ENCODE assay signal across 19 cellular contexts in genomic region chr5:25948278-25948677, GRCh38.
"Had no signal": no experiment of that assay in that cellular context is flagged by ENCODE, and none has a peak within 500 bp of the region (broad histone marks: within the 10 kb centered on the region; RNA-seq: fewer than 3 reads in every experiment).

No MANE protein-coding gene starts in this region.

- H3K4me3 ChIP-seq: esophagus muscularis mucosa, gastroesophageal sphincter, testis, tibial nerve, upper lobe of right lung had no signal

- H3K27ac ChIP-seq: epithelial cell of prostate, esophagus muscularis mucosa, gastroesophageal sphincter, neutrophil, testis, tibial nerve, upper lobe of right lung had no signal

- ATAC-seq: gastroesophageal sphincter; left lobe of liver; naive thymus-derived CD4-positive, alpha-beta T cell; sciatic nerve; stimulated activated naive B cell treated with anti-CD40 and anti-IgM and Interleukin-4, amounts not matched to agents 10 μg/mL and 1 μg/mL and 100 μg/mL, for 72 hours; stimulated activated naive CD8-positive, alpha-beta T cell treated with anti-CD3 and anti-CD28 coated beads, Interleukin-15, amount 100 ng/mL, for 72 hours; upper lobe of right lung had no signal

- H3K9me3 ChIP-seq: esophagus muscularis mucosa, gastroesophageal sphincter, neutrophil, testis, tibial nerve, upper lobe of right lung had no signal

- H3K4me3 Mint-ChIP-seq: naive thymus-derived CD4-positive, alpha-beta T cell; stimulated activated naive B cell treated with anti-CD40 and anti-IgM and Interleukin-4, amounts not matched to agents 10 μg/mL and 1 μg/mL and 100 μg/mL, for 72 hours; stimulated activated naive CD8-positive, alpha-beta T cell treated with anti-CD3 and anti-CD28 coated beads, Interleukin-15, amount 100 ng/mL, for 72 hours had no signal

- H3K36me3 Mint-ChIP-seq: stimulated activated naive B cell treated with anti-CD40 and anti-IgM and Interleukin-4, amounts not matched to agents 10 μg/mL and 1 μg/mL and 100 μg/mL, for 72 hours had no signal

- H3K27ac Mint-ChIP-seq: naive thymus-derived CD4-positive, alpha-beta T cell; stimulated activated naive B cell treated with anti-CD40 and anti-IgM and Interleukin-4, amounts not matched to agents 10 μg/mL and 1 μg/mL and 100 μg/mL, for 72 hours; stimulated activated naive CD8-positive, alpha-beta T cell treated with anti-CD3 and anti-CD28 coated beads, Interleukin-15, amount 100 ng/mL, for 72 hours had no signal

- H3K36me3 ChIP-seq: esophagus muscularis mucosa, gastroesophageal sphincter, neutrophil, tibial nerve, upper lobe of right lung had no signal

- H3K4me1 ChIP-seq: esophagus muscularis mucosa, gastroesophageal sphincter, testis, tibial nerve, upper lobe of right lung had no signal

- FAIRE-seq: islet of Langerhans had no signal

- H3K27me3 ChIP-seq: esophagus muscularis mucosa, gastroesophageal sphincter, neutrophil, testis, tibial nerve, upper lobe of right lung had no signal

- H3K4me1 Mint-ChIP-seq: naive thymus-derived CD4-positive, alpha-beta T cell; stimulated activated naive B cell treated with anti-CD40 and anti-IgM and Interleukin-4, amounts not matched to agents 10 μg/mL and 1 μg/mL and 100 μg/mL, for 72 hours; stimulated activated naive CD8-positive, alpha-beta T cell treated with anti-CD3 and anti-CD28 coated beads, Interleukin-15, amount 100 ng/mL, for 72 hours had no signal

- DNase-seq: effector memory CD4-positive, alpha-beta T cell; glutamatergic neuron; hypothalamus; mammary epithelial cell; naive thymus-derived CD4-positive, alpha-beta T cell; stimulated activated CD4-positive, alpha-beta T cell treated with anti-CD3 and anti-CD28 coated beads, Interleukin-2, amount 100 ng/mL, for 24 hours; stimulated activated CD4-positive, alpha-beta T cell treated with anti-CD3 and anti-CD28 coated beads, Interleukin-4, amount 100 ng/mL, for 4 hours; stimulated activated naive B cell treated with anti-CD40 and anti-IgM and Interleukin-4, amounts not matched to agents 10 μg/mL and 1 μg/mL and 100 μg/mL, for 72 hours; stimulated activated naive CD8-positive, alpha-beta T cell treated with anti-CD3 and anti-CD28 coated beads, Interleukin-15, amount 100 ng/mL, for 72 hours; testis; upper lobe of right lung had no signal

- H3K27me3 Mint-ChIP-seq: naive thymus-derived CD4-positive, alpha-beta T cell; stimulated activated naive B cell treated with anti-CD40 and anti-IgM and Interleukin-4, amounts not matched to agents 10 μg/mL and 1 μg/mL and 100 μg/mL, for 72 hours; stimulated activated naive CD8-positive, alpha-beta T cell treated with anti-CD3 and anti-CD28 coated beads, Interleukin-15, amount 100 ng/mL, for 72 hours had no signal
